In genomic region chr10:105549731-105550130, GRCh38 we compare ENCODE assay signal across 21 cellular contexts.
"Had no signal": no experiment of that assay in that cellular context is flagged by ENCODE, and none has a peak within 500 bp of the region (broad histone marks: within the 10 kb centered on the region; RNA-seq: fewer than 3 reads in every experiment).

No MANE protein-coding gene starts in this region.

- H3K9me3 ChIP-seq: SK-N-SH had no signal

- H3K27ac ChIP-seq: RWPE1 had no signal

- H3K9ac ChIP-seq: SK-N-SH had no signal

- DNase-seq: KBM-7, MV-4-11, NCI-H1048, NCI-H1105 treated with DMSO at 0.1 percent for 48 hours, NCI-H1417 treated with DMSO at 0.1 percent for 48 hours, NCI-H146, NCI-H1694 treated with DMSO at 0.1 percent for 48 hours, NCI-H1930, NCI-H2081, NCI-H2107, NCI-H2227 treated with DMSO at 0.1 percent for 48 hours, NCI-H446, NCI-H510A, NCI-H524 treated with DMSO at 0.1 percent for 48 hours, NCI-H774, PC-3, SK-N-SH, SW 1271, T-cell had no signal

- H3K4me2 ChIP-seq: SK-N-SH had no signal

- ATAC-seq: Panc1, PC-3, T-cell had no signal
